ENCODE assay signal across 2 cellular contexts in the genomic region with DNA sequence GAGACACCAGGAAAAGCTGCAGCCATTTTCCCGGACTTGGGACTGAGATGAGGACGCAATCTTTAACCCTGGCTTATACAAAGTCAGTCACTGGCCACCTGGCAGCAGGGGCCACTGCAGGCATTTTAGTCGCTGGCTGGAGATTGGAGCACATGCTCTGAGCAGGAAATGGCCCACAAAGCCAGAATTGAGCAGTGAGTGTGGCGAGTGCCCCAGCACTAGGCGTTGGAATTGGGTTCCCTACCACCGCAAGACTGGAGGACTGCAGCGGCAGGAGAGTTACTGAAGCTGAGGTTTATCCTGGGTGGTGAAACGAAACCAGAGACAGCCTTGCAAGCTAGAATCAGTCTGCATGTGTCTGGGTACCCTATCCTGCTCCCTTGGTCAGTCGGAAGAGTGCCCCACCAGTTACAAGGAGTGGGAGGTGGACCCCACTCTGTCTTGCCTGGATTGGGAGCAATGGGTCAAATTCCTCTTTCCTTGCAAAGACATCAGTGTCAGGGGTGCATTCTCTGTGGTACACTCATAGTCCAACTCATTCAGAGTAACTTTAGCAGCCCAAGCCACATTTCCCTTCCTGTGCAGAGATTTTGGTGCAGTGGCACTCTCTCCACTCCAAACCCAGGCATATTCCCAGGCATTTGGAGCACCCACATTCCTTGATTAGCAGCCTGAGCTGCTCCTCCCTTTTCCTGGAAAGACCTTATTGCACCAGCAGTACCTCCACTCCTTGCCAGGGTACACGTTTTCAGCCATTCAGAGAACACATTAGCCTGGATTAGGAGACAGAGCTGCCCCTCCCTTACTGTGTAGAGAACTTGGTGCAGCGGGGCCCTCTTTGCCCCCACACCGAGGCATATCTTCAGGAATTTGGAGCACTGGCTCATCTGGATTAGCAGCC.
TF ChIP-seq lines count a peak whose summit lies in the region.

No MANE protein-coding gene starts in this region.

TF ChIP-seq in GM23338, 12 proteins besides CTCF, POLR2A, EP300 and RAD21:
- TF ChIP-seq, protein P1, sequence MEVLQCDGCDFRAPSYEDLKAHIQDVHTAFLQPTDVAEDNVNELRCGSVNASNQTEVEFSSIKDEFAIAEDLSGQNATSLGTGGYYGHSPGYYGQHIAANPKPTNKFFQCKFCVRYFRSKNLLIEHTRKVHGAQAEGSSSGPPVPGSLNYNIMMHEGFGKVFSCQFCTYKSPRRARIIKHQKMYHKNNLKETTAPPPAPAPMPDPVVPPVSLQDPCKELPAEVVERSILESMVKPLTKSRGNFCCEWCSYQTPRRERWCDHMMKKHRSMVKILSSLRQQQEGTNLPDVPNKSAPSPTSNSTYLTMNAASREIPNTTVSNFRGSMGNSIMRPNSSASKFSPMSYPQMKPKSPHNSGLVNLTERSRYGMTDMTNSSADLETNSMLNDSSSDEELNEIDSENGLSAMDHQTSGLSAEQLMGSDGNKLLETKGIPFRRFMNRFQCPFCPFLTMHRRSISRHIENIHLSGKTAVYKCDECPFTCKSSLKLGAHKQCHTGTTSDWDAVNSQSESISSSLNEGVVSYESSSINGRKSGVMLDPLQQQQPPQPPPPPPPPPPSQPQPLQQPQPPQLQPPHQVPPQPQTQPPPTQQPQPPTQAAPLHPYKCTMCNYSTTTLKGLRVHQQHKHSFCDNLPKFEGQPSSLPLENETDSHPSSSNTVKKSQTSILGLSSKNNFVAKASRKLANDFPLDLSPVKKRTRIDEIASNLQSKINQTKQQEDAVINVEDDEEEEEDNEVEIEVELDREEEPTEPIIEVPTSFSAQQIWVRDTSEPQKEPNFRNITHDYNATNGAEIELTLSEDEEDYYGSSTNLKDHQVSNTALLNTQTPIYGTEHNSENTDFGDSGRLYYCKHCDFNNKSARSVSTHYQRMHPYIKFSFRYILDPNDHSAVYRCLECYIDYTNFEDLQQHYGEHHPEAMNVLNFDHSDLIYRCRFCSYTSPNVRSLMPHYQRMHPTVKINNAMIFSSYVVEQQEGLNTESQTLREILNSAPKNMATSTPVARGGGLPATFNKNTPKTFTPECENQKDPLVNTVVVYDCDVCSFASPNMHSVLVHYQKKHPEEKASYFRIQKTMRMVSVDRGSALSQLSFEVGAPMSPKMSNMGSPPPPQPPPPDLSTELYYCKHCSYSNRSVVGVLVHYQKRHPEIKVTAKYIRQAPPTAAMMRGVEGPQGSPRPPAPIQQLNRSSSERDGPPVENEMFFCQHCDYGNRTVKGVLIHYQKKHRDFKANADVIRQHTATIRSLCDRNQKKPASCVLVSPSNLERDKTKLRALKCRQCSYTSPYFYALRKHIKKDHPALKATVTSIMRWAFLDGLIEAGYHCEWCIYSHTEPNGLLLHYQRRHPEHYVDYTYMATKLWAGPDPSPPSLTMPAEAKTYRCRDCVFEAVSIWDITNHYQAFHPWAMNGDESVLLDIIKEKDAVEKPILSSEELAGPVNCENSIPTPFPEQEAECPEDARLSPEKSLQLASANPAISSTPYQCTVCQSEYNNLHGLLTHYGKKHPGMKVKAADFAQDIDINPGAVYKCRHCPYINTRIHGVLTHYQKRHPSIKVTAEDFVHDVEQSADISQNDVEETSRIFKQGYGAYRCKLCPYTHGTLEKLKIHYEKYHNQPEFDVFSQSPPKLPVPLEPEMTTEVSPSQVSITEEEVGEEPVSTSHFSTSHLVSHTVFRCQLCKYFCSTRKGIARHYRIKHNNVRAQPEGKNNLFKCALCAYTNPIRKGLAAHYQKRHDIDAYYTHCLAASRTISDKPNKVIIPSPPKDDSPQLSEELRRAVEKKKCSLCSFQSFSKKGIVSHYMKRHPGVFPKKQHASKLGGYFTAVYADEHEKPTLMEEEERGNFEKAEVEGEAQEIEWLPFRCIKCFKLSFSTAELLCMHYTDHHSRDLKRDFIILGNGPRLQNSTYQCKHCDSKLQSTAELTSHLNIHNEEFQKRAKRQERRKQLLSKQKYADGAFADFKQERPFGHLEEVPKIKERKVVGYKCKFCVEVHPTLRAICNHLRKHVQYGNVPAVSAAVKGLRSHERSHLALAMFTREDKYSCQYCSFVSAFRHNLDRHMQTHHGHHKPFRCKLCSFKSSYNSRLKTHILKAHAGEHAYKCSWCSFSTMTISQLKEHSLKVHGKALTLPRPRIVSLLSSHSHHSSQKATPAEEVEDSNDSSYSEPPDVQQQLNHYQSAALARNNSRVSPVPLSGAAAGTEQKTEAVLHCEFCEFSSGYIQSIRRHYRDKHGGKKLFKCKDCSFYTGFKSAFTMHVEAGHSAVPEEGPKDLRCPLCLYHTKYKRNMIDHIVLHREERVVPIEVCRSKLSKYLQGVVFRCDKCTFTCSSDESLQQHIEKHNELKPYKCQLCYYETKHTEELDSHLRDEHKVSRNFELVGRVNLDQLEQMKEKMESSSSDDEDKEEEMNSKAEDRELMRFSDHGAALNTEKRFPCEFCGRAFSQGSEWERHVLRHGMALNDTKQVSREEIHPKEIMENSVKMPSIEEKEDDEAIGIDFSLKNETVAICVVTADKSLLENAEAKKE (CRISPR knock-in tag; IDR thresholded peaks at IDR 0.05), result no peak
- TF ChIP-seq CREB1 (CRISPR knock-in tag; IDR thresholded peaks at IDR 0.05; ENCODE audit: low read depth) (no peak), EZH2phosphoT487 (IDR thresholded peaks at IDR 0.05; ENCODE audit: unreplicated experiment) (no peak), EZH2 (IDR thresholded peaks at IDR 0.05; ENCODE audit: low read depth, unreplicated experiment) (no peak)
- TF ChIP-seq, protein P2, sequence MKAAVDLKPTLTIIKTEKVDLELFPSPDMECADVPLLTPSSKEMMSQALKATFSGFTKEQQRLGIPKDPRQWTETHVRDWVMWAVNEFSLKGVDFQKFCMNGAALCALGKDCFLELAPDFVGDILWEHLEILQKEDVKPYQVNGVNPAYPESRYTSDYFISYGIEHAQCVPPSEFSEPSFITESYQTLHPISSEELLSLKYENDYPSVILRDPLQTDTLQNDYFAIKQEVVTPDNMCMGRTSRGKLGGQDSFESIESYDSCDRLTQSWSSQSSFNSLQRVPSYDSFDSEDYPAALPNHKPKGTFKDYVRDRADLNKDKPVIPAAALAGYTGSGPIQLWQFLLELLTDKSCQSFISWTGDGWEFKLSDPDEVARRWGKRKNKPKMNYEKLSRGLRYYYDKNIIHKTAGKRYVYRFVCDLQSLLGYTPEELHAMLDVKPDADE (IDR thresholded peaks at IDR 0.05), result no peak

TF ChIP-seq in GM12878, 131 proteins besides CTCF, POLR2A, EP300 and RAD21:
- TF ChIP-seq SP1 (IDR thresholded peaks at IDR 0.05; ENCODE audit: low read depth, low read length) (no peak), ESRRA (IDR thresholded peaks at IDR 0.05; ENCODE audit: low read length) (no peak), CEBPB (IDR thresholded peaks at IDR 0.05; ENCODE audit: borderline replicate concordance in 1 of 2, low read depth in 2 of 2, low read length in 2 of 2) (no peak), SPI1 (IDR thresholded peaks at IDR 0.05; ENCODE audit: borderline replicate concordance, insufficient read depth, low read depth, low read length) (no peak), MTA2 (IDR thresholded peaks at IDR 0.05; ENCODE audit: low read depth) (no peak), NFXL1 (IDR thresholded peaks at IDR 0.05; ENCODE audit: borderline replicate concordance) (no peak), TARDBP (IDR thresholded peaks at IDR 0.05; ENCODE audit: borderline replicate concordance) (no peak), WRNIP1 (IDR thresholded peaks at IDR 0.05; ENCODE audit: borderline replicate concordance, low read depth, low read length) (no peak), SRF (IDR thresholded peaks at IDR 0.05; ENCODE audit: low read depth in 2 of 2, low read length in 2 of 2) (no peak), CHD2 (IDR thresholded peaks at IDR 0.05; ENCODE audit: borderline replicate concordance, low read depth, low read length) (no peak)
- TF ChIP-seq, protein P3, sequence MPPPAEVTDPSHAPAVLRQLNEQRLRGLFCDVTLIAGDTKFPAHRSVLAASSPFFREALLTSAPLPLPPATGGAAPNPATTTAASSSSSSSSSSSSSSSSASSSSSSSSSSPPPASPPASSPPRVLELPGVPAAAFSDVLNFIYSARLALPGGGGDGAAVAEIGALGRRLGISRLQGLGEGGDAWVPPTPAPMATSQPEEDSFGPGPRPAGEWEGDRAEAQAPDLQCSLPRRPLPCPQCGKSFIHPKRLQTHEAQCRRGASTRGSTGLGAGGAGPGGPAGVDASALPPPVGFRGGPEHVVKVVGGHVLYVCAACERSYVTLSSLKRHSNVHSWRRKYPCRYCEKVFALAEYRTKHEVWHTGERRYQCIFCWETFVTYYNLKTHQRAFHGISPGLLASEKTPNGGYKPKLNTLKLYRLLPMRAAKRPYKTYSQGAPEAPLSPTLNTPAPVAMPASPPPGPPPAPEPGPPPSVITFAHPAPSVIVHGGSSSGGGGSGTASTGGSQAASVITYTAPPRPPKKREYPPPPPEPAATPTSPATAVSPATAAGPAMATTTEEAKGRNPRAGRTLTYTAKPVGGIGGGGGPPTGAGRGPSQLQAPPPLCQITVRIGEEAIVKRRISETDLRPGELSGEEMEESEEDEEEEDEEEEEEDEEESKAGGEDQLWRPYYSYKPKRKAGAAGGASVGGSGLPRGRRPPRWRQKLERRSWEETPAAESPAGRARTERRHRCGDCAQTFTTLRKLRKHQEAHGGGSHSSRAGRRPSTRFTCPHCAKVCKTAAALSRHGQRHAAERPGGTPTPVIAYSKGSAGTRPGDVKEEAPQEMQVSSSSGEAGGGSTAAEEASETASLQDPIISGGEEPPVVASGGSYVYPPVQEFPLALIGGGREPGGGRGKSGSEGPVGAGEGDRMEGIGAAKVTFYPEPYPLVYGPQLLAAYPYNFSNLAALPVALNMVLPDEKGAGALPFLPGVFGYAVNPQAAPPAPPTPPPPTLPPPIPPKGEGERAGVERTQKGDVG (CRISPR knock-in tag; IDR thresholded peaks at IDR 0.05), result no peak
